14 cellular contexts compared by ENCODE assay signal in the genomic region with DNA sequence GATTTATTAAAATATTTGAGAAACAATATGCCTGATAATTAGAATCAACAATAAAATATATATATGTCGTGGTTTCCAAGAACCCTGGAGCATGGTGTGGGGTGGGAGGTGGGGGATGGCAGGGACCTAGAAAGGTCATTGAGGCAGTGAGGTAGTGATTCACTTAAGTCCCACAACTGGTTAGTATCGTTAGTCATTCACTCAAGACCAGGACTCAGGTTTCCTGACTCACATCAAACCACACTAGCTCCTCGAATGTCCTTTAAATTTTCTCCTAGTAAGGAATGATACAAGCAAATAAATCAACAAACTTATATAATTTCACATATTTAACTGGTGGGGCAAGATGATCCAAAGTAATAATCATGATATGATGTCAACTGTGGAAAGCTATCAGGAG.
"Had no signal": no experiment of that assay in that cellular context is flagged by ENCODE, and none has a peak within 500 bp of the region (broad histone marks: within the 10 kb centered on the region; RNA-seq: fewer than 3 reads in every experiment).

No MANE protein-coding gene starts in this region.

- H3K36me3 ChIP-seq: lower lobe of right lung, prostate gland, right lobe of liver, thoracic aorta had no signal

- H3K36me3 Mint-ChIP-seq: activated naive CD8-positive, alpha-beta T cell treated with anti-CD3 and anti-CD28 coated beads, Interleukin-2, amount 10 ng/mL, durations not matched to agents 7 days and 5 days; mesothelial cell of epicardium had no signal

- H3K9me3 ChIP-seq: lower lobe of right lung, prostate gland, right lobe of liver, thoracic aorta had no signal

- H3K4me1 ChIP-seq: lower lobe of right lung, prostate gland, right lobe of liver had no signal

- H3K4me3 ChIP-seq: lower lobe of right lung, prostate gland, right lobe of liver, thoracic aorta had no signal

- H3K4me3 Mint-ChIP-seq: activated naive CD8-positive, alpha-beta T cell treated with anti-CD3 and anti-CD28 coated beads, Interleukin-2, amount 10 ng/mL, durations not matched to agents 7 days and 5 days; mesothelial cell of epicardium; T-helper 2 cell treated with Interferon-gamma antibody and Interleukin-4, amounts not matched to agents 5 μg/mL and 100 μg/mL, for 36 hours had no signal

- H3K27me3 ChIP-seq: right lobe of liver had no signal

- H3K4me1 Mint-ChIP-seq: activated naive CD8-positive, alpha-beta T cell treated with anti-CD3 and anti-CD28 coated beads, Interleukin-2, amount 10 ng/mL, durations not matched to agents 7 days and 5 days had no signal

- ATAC-seq: esophagus mucosa, lower lobe of right lung, right lobe of liver had no signal

- H3K27ac Mint-ChIP-seq: activated naive CD8-positive, alpha-beta T cell treated with anti-CD3 and anti-CD28 coated beads, Interleukin-2, amount 10 ng/mL, durations not matched to agents 7 days and 5 days; T-helper 2 cell treated with Interferon-gamma antibody and Interleukin-4, amounts not matched to agents 5 μg/mL and 100 μg/mL, for 36 hours had no signal

- H3K27me3 Mint-ChIP-seq: activated naive CD8-positive, alpha-beta T cell treated with anti-CD3 and anti-CD28 coated beads, Interleukin-2, amount 10 ng/mL, durations not matched to agents 7 days and 5 days had no signal

- H3K9me3 Mint-ChIP-seq: activated naive CD8-positive, alpha-beta T cell treated with anti-CD3 and anti-CD28 coated beads, Interleukin-2, amount 10 ng/mL, durations not matched to agents 7 days and 5 days; mesothelial cell of epicardium; T-helper 2 cell treated with Interferon-gamma antibody and Interleukin-4, amounts not matched to agents 5 μg/mL and 100 μg/mL, for 36 hours had no signal

- H3K27ac ChIP-seq: lower lobe of right lung, prostate gland, right lobe of liver, thoracic aorta had no signal

- DNase-seq: activated CD4-positive, alpha-beta T cell treated with anti-CD3 and anti-CD28 coated beads for 1 hour; activated CD4-positive, alpha-beta T cell treated with anti-CD3 and anti-CD28 coated beads, Interleukin-2, amount 50 U/mL, for 4 hours; activated naive CD4-positive, alpha-beta T cell; activated naive CD8-positive, alpha-beta T cell treated with anti-CD3 and anti-CD28 coated beads, Interleukin-2, amount 10 ng/mL, durations not matched to agents 7 days and 5 days; activated T-cell treated with anti-CD3 and anti-CD28 coated beads for 4 hours; anterior cingulate cortex; left colon; lower lobe of right lung; right lobe of liver had no signal
